Comparison of ENCODE assay signal across 21 cellular contexts in the genomic region with DNA sequence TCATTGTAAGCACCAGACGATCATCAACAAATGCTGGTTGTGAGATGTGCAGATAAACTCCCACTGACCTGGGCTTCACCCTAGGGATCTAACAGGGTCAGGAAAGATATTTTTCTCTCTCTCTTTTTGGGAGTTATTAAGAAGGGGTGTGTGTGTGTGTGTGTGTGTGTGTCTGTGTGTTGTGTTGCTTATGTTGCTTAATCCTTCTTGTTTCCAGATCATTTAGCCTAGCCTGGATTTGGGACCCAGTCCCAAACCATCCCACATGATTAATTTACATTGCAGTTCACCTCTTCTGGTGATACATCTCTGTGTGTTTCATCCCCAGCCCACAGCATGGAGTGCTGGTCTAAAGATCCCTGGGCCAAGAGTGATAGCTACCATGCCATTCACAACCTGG.
A peak's percentile ranks its signal among the peaks of the same experiment; 100 is the strongest.
DNase-seq lines count a peak whose midpoint lies in the region; TF ChIP-seq lines count a peak whose summit lies in the region.
"Had no signal": no experiment of that assay in that cellular context is flagged by ENCODE, and none has a peak within 500 bp of the region (broad histone marks: within the 10 kb centered on the region; RNA-seq: fewer than 3 reads in every experiment).

No MANE protein-coding gene starts in this region.

- peak overlapping the region; percentile 100 for H3K27ac Mint-ChIP-seq in HFFc6
- H3K27ac Mint-ChIP-seq: CD8-positive, alpha-beta memory T cell had no signal

- H3K36me3 ChIP-seq in testis (ENCODE audit: low read depth, missing control alignments): no peaks in the 10 kb centered on the region

- H3K27me3 ChIP-seq in testis: no peaks in the 10 kb centered on the region

- 50 to 64% methylated on average over 1 of the region's 1 CpG for WGBS in testis, 2 donors

- DNase-seq in HFFc6 (no peak), astrocyte of the cerebellum (ENCODE audit: low read depth) (peak; percentile 58), fibroblast of peridontal ligament (ENCODE audit: extremely low read depth) (peak; percentile 31), testis (no peak), RPMI8226 (no peak), NCI-H510A treated with DMSO at 0.1 percent for 48 hours (lab: John Stamatoyannopoulos, UW) (no peak), NOMO-1 (lab: John Stamatoyannopoulos, UW; ENCODE audit: unreplicated experiment in 2 of 2) (no peak)
- DNase-seq: ACHN; Calu3; CD8-positive, alpha-beta memory T cell; DMS153; Karpas-422; NCI-H1417 treated with DMSO at 0.1 percent for 48 hours; NCI-H187; NCI-H510A; NCI-H774; NK-92 treated with Interleukin-12 subunit alpha and Interleukin-12 subunit beta, amount 100 ng/mL, for 24 hours; OCI-M1; SHP77 had no signal

- in situ Hi-C loops in astrocyte of the cerebellum (cut with HindIII; ENCODE audit: low sequenced_read_pairs): loop anchor here (5.0 kb wide), 1 partner anchor 41 kb away; no protein-coding TSS in a partner anchor

- H3K9me3 ChIP-seq in testis: no peaks in the 10 kb centered on the region

- H3K4me3 Mint-ChIP-seq in HFFc6: no peak overlapping the region
- H3K4me3 Mint-ChIP-seq: CD8-positive, alpha-beta memory T cell; IgD-negative memory B cell had no signal

- H3K4me3 ChIP-seq in astrocyte of the cerebellum (ENCODE audit: low read depth, low read length) (no peak overlapping the region), testis (no peak overlapping the region)

- H3K27me3 Mint-ChIP-seq in HFFc6 (ENCODE audit: insufficient read depth): no peaks in the 10 kb centered on the region

- H3K27ac ChIP-seq in testis: no peak overlapping the region
- H3K27ac ChIP-seq: C4-2B had no signal

- intact Hi-C loops in testis (cut with DNase I; ENCODE audit: low total_unique reads): loop anchor here (2.0 to 10.0 kb wide), 2 partner anchors 89 to 141 kb away; no protein-coding TSS in a partner anchor

- peaks cover 10% of the 10 kb centered on the region; the same call in 1 of the 2 replicates for H3K36me3 Mint-ChIP-seq in HFFc6 (ENCODE audit: low read depth)
- H3K36me3 Mint-ChIP-seq: IgD-negative memory B cell had no signal

- peaks cover 14% of the 10 kb centered on the region for H3K4me1 ChIP-seq in testis

- no peak for TF ChIP-seq POLR2A in testis (IDR thresholded peaks at IDR 0.05)

- H3K9me3 Mint-ChIP-seq in HFFc6: peaks cover 4% of the 10 kb centered on the region; the same call in 1 of the 2 replicates
- H3K9me3 Mint-ChIP-seq: IgD-negative memory B cell had no signal

- TF ChIP-seq CTCF in HFFc6 (IDR thresholded peaks at IDR 0.05): no peak
- no peak for TF ChIP-seq CTCF in astrocyte of the cerebellum (IDR thresholded peaks at IDR 0.05; ENCODE audit: low read depth, low read length, missing control alignments)
- no peak for TF ChIP-seq CTCF in testis (IDR thresholded peaks at IDR 0.05)

- H3K4me1 Mint-ChIP-seq in HFFc6 (ENCODE audit: low read depth): peaks cover 92% of the 10 kb centered on the region
- H3K4me1 Mint-ChIP-seq: CD8-positive, alpha-beta memory T cell; IgD-negative memory B cell had no signal

Comparison
In these comparisons a context has a peak if more than half of its experiments do, and no peak if none do; other contexts are left out.
1. DNase-seq: peak in astrocyte of the cerebellum (single experiment) and fibroblast of peridontal ligament (single experiment); none in HFFc6 (single experiment), testis (single experiment), RPMI8226 (single experiment), NCI-H510A treated with DMSO at 0.1 percent for 48 hours (single experiment) and NOMO-1 (0 of 2).